Comparison of ENCODE assay signal across 8 cellular contexts in the genomic region with DNA sequence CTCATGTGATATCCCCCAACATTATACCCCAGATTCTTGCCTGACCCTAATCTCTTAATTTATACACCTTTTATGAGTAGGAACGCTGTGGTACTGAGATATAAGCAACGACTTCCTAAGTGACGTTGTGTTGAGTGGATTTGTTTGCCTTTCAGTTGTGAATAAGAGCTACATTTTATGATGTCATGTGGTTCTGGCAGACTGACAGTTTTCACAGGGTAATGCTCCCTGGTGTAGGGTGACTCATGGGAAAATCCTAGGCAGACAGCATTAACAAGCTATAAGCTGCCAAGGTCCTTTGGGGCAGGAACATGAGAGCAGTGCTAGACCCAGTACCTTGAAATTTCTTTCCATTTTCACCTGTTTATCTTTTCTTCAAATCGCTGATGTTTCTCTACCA. TPM values are rescaled to one million over a fixed set of nuclear protein-coding genes. Genes with fewer than 3 reads are reported as not detected.
A peak's percentile ranks its signal among the peaks of the same experiment; 100 is the strongest.
DNase-seq lines count a peak whose midpoint lies in the region; ATAC-seq and TF ChIP-seq lines count a peak whose summit lies in the region.

No MANE protein-coding gene starts in this region.

- peaks cover 0 to 9% of the 10 kb centered on the region in 2 donors for H3K4me1 ChIP-seq in right atrium auricular region
- no peaks in the 10 kb centered on the region for H3K4me1 ChIP-seq in effector memory CD4-positive, alpha-beta T cell (ENCODE audit: control insufficient read depth, insufficient read depth, low read length, poor library complexity, severe bottlenecking)

- intact Hi-C loops in Right ventricle myocardium inferior (cut with DNase I): no loop called here

- TF ChIP-seq CTCF in right atrium auricular region (IDR thresholded peaks at IDR 0.05): no peak
- no peak for TF ChIP-seq CTCF in glutamatergic neuron (IDR thresholded peaks at IDR 0.05; ENCODE audit: partially characterized antibody, unreplicated experiment)

- no peaks in the 10 kb centered on the region for H3K36me3 Mint-ChIP-seq in glutamatergic neuron (ENCODE audit: unreplicated experiment)

- ATAC-seq in Right ventricle myocardium inferior: peak; percentile 35
- no peak for ATAC-seq in GM18519 (IDR thresholded peaks at IDR 0.05; ENCODE audit: low FRiP score, unreplicated experiment)

- no peaks in the 10 kb centered on the region for H3K36me3 ChIP-seq in right atrium auricular region
- H3K36me3 ChIP-seq in effector memory CD4-positive, alpha-beta T cell (ENCODE audit: control insufficient read depth, insufficient read depth, low read length): no peaks in the 10 kb centered on the region

- DNase-seq in Right ventricle myocardium inferior (ENCODE audit: missing footprints) (no peak), right atrium auricular region (ENCODE audit: low spot score) (no peak), NCI-H2029 treated with DMSO at 0.1 percent for 48 hours (lab: John Stamatoyannopoulos, UW) (peak; percentile 89), brain pericyte (ENCODE audit: low read depth, low spot score) (peak; percentile 93), non-pigmented ciliary epithelial cell (ENCODE audit: low read depth) (peak; percentile 99), glutamatergic neuron (no peak)
- no peak for DNase-seq in effector memory CD4-positive, alpha-beta T cell

- H3K4me1 Mint-ChIP-seq in glutamatergic neuron (ENCODE audit: low read depth, unreplicated experiment): no peaks in the 10 kb centered on the region

- no peaks in the 10 kb centered on the region for H3K9me3 ChIP-seq in right atrium auricular region
- no peaks in the 10 kb centered on the region for H3K9me3 ChIP-seq in effector memory CD4-positive, alpha-beta T cell (ENCODE audit: control insufficient read depth, low read length)

- H3K4me3 ChIP-seq in right atrium auricular region: no peak overlapping the region
- no peak overlapping the region for H3K4me3 ChIP-seq in effector memory CD4-positive, alpha-beta T cell (ENCODE audit: insufficient read depth, low read depth, low read length, poor library complexity, severe bottlenecking)

- H3K27ac Mint-ChIP-seq in glutamatergic neuron (ENCODE audit: unreplicated experiment): no peak overlapping the region

- H3K27me3 Mint-ChIP-seq in glutamatergic neuron (ENCODE audit: unreplicated experiment): no peaks in the 10 kb centered on the region

- no peak overlapping the region for H3K4me3 Mint-ChIP-seq in glutamatergic neuron (ENCODE audit: unreplicated experiment)

- H3K27ac ChIP-seq in right atrium auricular region: no peak overlapping the region
- H3K27ac ChIP-seq in effector memory CD4-positive, alpha-beta T cell (ENCODE audit: insufficient read depth, low read length, poor library complexity, severe bottlenecking): no peak overlapping the region

- no peaks in the 10 kb centered on the region for H3K27me3 ChIP-seq in right atrium auricular region
- no peaks in the 10 kb centered on the region for H3K27me3 ChIP-seq in effector memory CD4-positive, alpha-beta T cell (replicated peaks; ENCODE audit: control insufficient read depth, insufficient read depth, low read length, poor library complexity, severe bottlenecking)

- H3K9me3 Mint-ChIP-seq in glutamatergic neuron (ENCODE audit: unreplicated experiment): no peaks in the 10 kb centered on the region

RNA-seq across cellular contexts. Expression of a gene that starts 11.2 kb away (rescaled TPM):
- total RNA-seq in Right ventricle myocardium inferior (1.8 TPM), right atrium auricular region (1 to 10 TPM; 1.5 to 1.8 TPM), glutamatergic neuron (ENCODE audit: unreplicated experiment) (1.4 TPM)

RNA-seq across cellular contexts. Expression of a gene that starts 35.7 kb away (rescaled TPM):
- total RNA-seq in Right ventricle myocardium inferior (not detected), right atrium auricular region (under 1 TPM in 1 of 2 donors, not detected in 1; 0.12 TPM), glutamatergic neuron (ENCODE audit: unreplicated experiment) (not detected)

Comparison
In these comparisons a context has a peak if more than half of its experiments do, and no peak if none do; other contexts are left out.
1. DNase-seq: peak in NCI-H2029 treated with DMSO at 0.1 percent for 48 hours (single experiment), brain pericyte (single experiment) and non-pigmented ciliary epithelial cell (single experiment); none in Right ventricle myocardium inferior (single experiment), right atrium auricular region (single experiment), effector memory CD4-positive, alpha-beta T cell (0 of 3) and glutamatergic neuron (single experiment).